ENCODE assay signal across 10 cellular contexts in genomic region chr11:5891216-5891800, GRCh38. TPM values are rescaled to one million over a fixed set of nuclear protein-coding genes. Genes with fewer than 3 reads are reported as not detected.
DNase-seq lines count a peak whose midpoint lies in the region; ATAC-seq and TF ChIP-seq lines count a peak whose summit lies in the region.
"Had no signal": no experiment of that assay in that cellular context is flagged by ENCODE, and none has a peak within 500 bp of the region (broad histone marks: within the 10 kb centered on the region; RNA-seq: fewer than 3 reads in every experiment).

No MANE protein-coding gene starts in this region.

- no peak overlapping the region for H2AFZ ChIP-seq in MM.1S (ENCODE audit: low read length)

- no peaks in the 10 kb centered on the region for H3K9me3 Mint-ChIP-seq in brain
- H3K9me3 Mint-ChIP-seq in naive B cell = no peaks in the 10 kb centered on the region
- H3K9me3 Mint-ChIP-seq: central memory CD8-positive, alpha-beta T cell had no signal

- H3K27ac Mint-ChIP-seq in brain (no peak overlapping the region), naive B cell (no peak overlapping the region)

- H4K20me1 ChIP-seq in MM.1S (ENCODE audit: insufficient read depth, low read length) = no peaks in the 10 kb centered on the region

- H3K36me3 ChIP-seq in MM.1S (replicated peaks; ENCODE audit: insufficient read depth, low read length) = no peaks in the 10 kb centered on the region

- no peaks in the 10 kb centered on the region for H3K9me2 ChIP-seq in MM.1S (replicated peaks; ENCODE audit: insufficient read depth, low read length)

- no peaks in the 10 kb centered on the region for H3K36me3 Mint-ChIP-seq in brain
- no peaks in the 10 kb centered on the region for H3K36me3 Mint-ChIP-seq in naive B cell

- no peaks in the 10 kb centered on the region for H3K4me1 ChIP-seq in MM.1S (ENCODE audit: low read length)

- H3K4me3 Mint-ChIP-seq in brain (no peak overlapping the region), naive B cell (no peak overlapping the region)
- H3K4me3 Mint-ChIP-seq: central memory CD8-positive, alpha-beta T cell had no signal

- H3K4me3 ChIP-seq in MM.1S (ENCODE audit: low read length) = no peak overlapping the region

- no peak overlapping the region for H3K4me2 ChIP-seq in MM.1S (ENCODE audit: low read depth, low read length)

- H3K4me1 Mint-ChIP-seq in brain = no peaks in the 10 kb centered on the region
- no peaks in the 10 kb centered on the region for H3K4me1 Mint-ChIP-seq in naive B cell
- H3K4me1 Mint-ChIP-seq: central memory CD8-positive, alpha-beta T cell had no signal

- H3K9ac ChIP-seq in MM.1S (ENCODE audit: low read length) = no peak overlapping the region

- H3K9me3 ChIP-seq in MM.1S (replicated peaks; ENCODE audit: insufficient read depth, low read length) = no peaks in the 10 kb centered on the region

- H3K79me2 ChIP-seq in MM.1S (ENCODE audit: low read length) = no peaks in the 10 kb centered on the region

- peak; percentile 13 for DNase-seq in G401 (ENCODE audit: low spot score)
- DNase-seq in MM.1S = peak; percentile 30
- DNase-seq in naive B cell = peak; percentile 12
- DNase-seq in stimulated activated CD4-positive, alpha-beta T cell treated with anti-CD3 and anti-CD28 coated beads, Interleukin-12 subunit alpha, Interleukin-12 subunit beta, amount 100 ng/mL, for 4 hours = no peak

- ATAC-seq in naive B cell (ENCODE audit: low read depth in 2 of 2) (no peak), GM19351 (IDR thresholded peaks at IDR 0.05; ENCODE audit: unreplicated experiment) (no peak), GM21367 (IDR thresholded peaks at IDR 0.05; ENCODE audit: unreplicated experiment) (no peak), GM19455 (IDR thresholded peaks at IDR 0.05; ENCODE audit: unreplicated experiment) (no peak)

- H3K27me3 ChIP-seq in MM.1S (replicated peaks; ENCODE audit: insufficient read depth, low read length) = no peaks in the 10 kb centered on the region

- in situ Hi-C loops in G401 (cut with HindIII; ENCODE audit: low sequenced_read_pairs) = no loop called here

- H3F3A ChIP-seq in MM.1S (ENCODE audit: insufficient read depth, low read length) = no peaks in the 10 kb centered on the region

- peak; percentile 19; the same call in 1 of the 2 replicates for TF ChIP-seq CTCF in MM.1S (IDR thresholded peaks at IDR 0.05; ENCODE audit: low read length)
- peak; percentile 53 to 72 for TF ChIP-seq CTCF in brain (conservative IDR thresholded peaks at IDR 0.05)

- no peak overlapping the region for H3K27ac ChIP-seq in MM.1S (ENCODE audit: low read length)

- H3K27me3 Mint-ChIP-seq in brain = no peaks in the 10 kb centered on the region
- peaks cover 4 to 10% (median 5%) of the 10 kb centered on the region in 3 donors for H3K27me3 Mint-ChIP-seq in naive B cell

RNA-seq across cellular contexts. Expression of gene OR52E5, which starts 1.7 kb away (rescaled TPM):
- total RNA-seq in G401 (2014; rRNA removed; shearing (Covaris generic)) = not detected in 2 replicates
- polyA plus RNA-seq in brain (ENCODE audit: insufficient read depth, low read depth, low replicate concordance) (not detected), naive B cell (ENCODE audit: low read depth in 6 of 6) (not detected)
- total RNA-seq: HT1080 had no signal

RNA-seq across cellular contexts. Expression of gene OR52E4, which starts 10.9 kb away (rescaled TPM):
- not detected in 2 replicates for total RNA-seq in G401 (2014; rRNA removed; shearing (Covaris generic))
- not detected for polyA plus RNA-seq in brain (ENCODE audit: insufficient read depth, low read depth, low replicate concordance)
- polyA plus RNA-seq in naive B cell (ENCODE audit: low read depth in 6 of 6) = not detected
- total RNA-seq: HT1080 had no signal

RNA-seq across cellular contexts. Expression of gene OR52E8, which starts 33.8 kb away (rescaled TPM):
- not detected in 2 replicates for total RNA-seq in G401 (2014; rRNA removed; shearing (Covaris generic))
- polyA plus RNA-seq in brain (ENCODE audit: insufficient read depth, low read depth, low replicate concordance) (not detected), naive B cell (ENCODE audit: low read depth in 6 of 6) (not detected)
- total RNA-seq: HT1080 had no signal

RNA-seq across cellular contexts. Expression of gene OR52E6, which starts 49.6 kb away (rescaled TPM):
- not detected in 2 replicates for total RNA-seq in G401 (2014; rRNA removed; shearing (Covaris generic))
- polyA plus RNA-seq in brain (ENCODE audit: insufficient read depth, low read depth, low replicate concordance) = not detected
- polyA plus RNA-seq in naive B cell (ENCODE audit: low read depth in 6 of 6) = not detected
- total RNA-seq: HT1080 had no signal

RNA-seq across cellular contexts. Expression of gene OR56A3, which starts 50.7 kb away (rescaled TPM):
- total RNA-seq in G401 (2014; rRNA removed; shearing (Covaris generic)) = not detected in 2 replicates
- not detected for polyA plus RNA-seq in brain (ENCODE audit: insufficient read depth, low read depth, low replicate concordance)
- not detected for polyA plus RNA-seq in naive B cell (ENCODE audit: low read depth in 6 of 6)
- total RNA-seq: HT1080 had no signal
